Comparison of ENCODE assay signal across 21 cellular contexts in genomic region chr1:237671935-237672334, GRCh38.
DNase-seq lines count a peak whose midpoint lies in the region; ATAC-seq and TF ChIP-seq lines count a peak whose summit lies in the region.
"Had no signal": no experiment of that assay in that cellular context is flagged by ENCODE, and none has a peak within 500 bp of the region (broad histone marks: within the 10 kb centered on the region; RNA-seq: fewer than 3 reads in every experiment).

No MANE protein-coding gene starts in this region.

- peaks cover 0 to 40% (median 4%) of the 10 kb centered on the region in 12 donors for H3K4me1 ChIP-seq in heart left ventricle
- H3K4me1 ChIP-seq: A549; BE2C; BLaER1 treated with 17β-estradiol and CSF1 and Interleukin-3, amounts not matched to agents 10 nM and 100 nM had no signal

- no peak overlapping the region for H3K4me3 ChIP-seq in heart left ventricle
- H3K4me3 ChIP-seq: A549; BLaER1 treated with 17β-estradiol and CSF1 and Interleukin-3, amounts not matched to agents 10 nM and 100 nM; GM23248 had no signal

- H3K36me3 ChIP-seq in heart left ventricle, result peaks cover 0 to 59% (median 4%) of the 10 kb centered on the region in 9 donors
- H3K36me3 ChIP-seq: BE2C; BLaER1 treated with 17β-estradiol and CSF1 and Interleukin-3, amounts not matched to agents 10 nM and 100 nM had no signal

- 56 to 67% (median 63%) methylated on average over 6 of the region's 6 CpGs for WGBS in heart left ventricle, 4 donors

- ATAC-seq in Right ventricle myocardium superior (ENCODE audit: poor library complexity) (peak; percentile 38), heart left ventricle (peak; percentile 8 to 59 (median 36)), left ventricle myocardium superior (peak; percentile 34), HG02973 (IDR thresholded peaks at IDR 0.05; ENCODE audit: unreplicated experiment) (no peak)
- ATAC-seq in stimulated activated naive CD8-positive, alpha-beta T cell treated with anti-CD3 and anti-CD28 coated beads, Interleukin-15, Interleukin-2, amounts not matched to agents 100 U/mL and 50 U/mL, for 24 hours, result no peak

- intact Hi-C loops in Right ventricle myocardium superior (cut with DNase I) (no loop called here), cardiac septum (cut with DNase I) (no loop called here), heart left ventricle (cut with DNase I) (no loop called here), left ventricle myocardium superior (cut with micrococcal nuclease) (no loop called here)

- peak overlapping the region in 1 of 12 donors; percentile 34 for H3K27ac ChIP-seq in heart left ventricle
- H3K27ac ChIP-seq: A549; BLaER1 treated with 17β-estradiol and CSF1 and Interleukin-3, amounts not matched to agents 10 nM and 100 nM; GM23248 had no signal

- TF ChIP-seq POLR2A in heart left ventricle (IDR thresholded peaks at IDR 0.05), result no peak

- no peaks in the 10 kb centered on the region for H3K9me3 ChIP-seq in heart left ventricle
- H3K9me3 ChIP-seq: A549; BE2C; BLaER1 treated with 17β-estradiol and CSF1 and Interleukin-3, amounts not matched to agents 10 nM and 100 nM had no signal

- no peak for TF ChIP-seq CTCF in heart left ventricle (IDR thresholded peaks at IDR 0.05)

- H3K27me3 ChIP-seq in heart left ventricle, result no peaks in the 10 kb centered on the region
- H3K27me3 ChIP-seq: BE2C; BLaER1 treated with 17β-estradiol and CSF1 and Interleukin-3, amounts not matched to agents 10 nM and 100 nM had no signal

- DNase-seq in Right ventricle myocardium superior (no peak), cardiac septum (ENCODE audit: low spot score) (no peak), heart left ventricle (no peak), left ventricle myocardium superior (no peak), NOMO-1 treated with dmso at 0.1 percent for 144 hours (lab: John Stamatoyannopoulos, UW; ENCODE audit: unreplicated experiment) (no peak)
- no peak for DNase-seq in stimulated activated naive CD8-positive, alpha-beta T cell treated with anti-CD3 and anti-CD28 coated beads, Interleukin-15, Interleukin-2, amounts not matched to agents 100 U/mL and 50 U/mL, for 24 hours
- DNase-seq: 8988T; ACHN; AML-193; BE2C; CD4-positive, alpha-beta T cell; CD8-positive, alpha-beta memory T cell; DMS53; DMS79 treated with DMSO at 0.1 percent for 48 hours; GF-D8; GM23248; H7; HCEC 1CT had no signal

Comparison
In these comparisons a context has a peak if more than half of its experiments do, and no peak if none do; other contexts are left out.
1. ATAC-seq: peak in Right ventricle myocardium superior (single experiment), heart left ventricle (4 of 4) and left ventricle myocardium superior (single experiment); none in stimulated activated naive CD8-positive, alpha-beta T cell treated with anti-CD3 and anti-CD28 coated beads, Interleukin-15, Interleukin-2, amounts not matched to agents 100 U/mL and 50 U/mL, for 24 hours (single experiment) and HG02973 (single experiment).